In the genomic region with DNA sequence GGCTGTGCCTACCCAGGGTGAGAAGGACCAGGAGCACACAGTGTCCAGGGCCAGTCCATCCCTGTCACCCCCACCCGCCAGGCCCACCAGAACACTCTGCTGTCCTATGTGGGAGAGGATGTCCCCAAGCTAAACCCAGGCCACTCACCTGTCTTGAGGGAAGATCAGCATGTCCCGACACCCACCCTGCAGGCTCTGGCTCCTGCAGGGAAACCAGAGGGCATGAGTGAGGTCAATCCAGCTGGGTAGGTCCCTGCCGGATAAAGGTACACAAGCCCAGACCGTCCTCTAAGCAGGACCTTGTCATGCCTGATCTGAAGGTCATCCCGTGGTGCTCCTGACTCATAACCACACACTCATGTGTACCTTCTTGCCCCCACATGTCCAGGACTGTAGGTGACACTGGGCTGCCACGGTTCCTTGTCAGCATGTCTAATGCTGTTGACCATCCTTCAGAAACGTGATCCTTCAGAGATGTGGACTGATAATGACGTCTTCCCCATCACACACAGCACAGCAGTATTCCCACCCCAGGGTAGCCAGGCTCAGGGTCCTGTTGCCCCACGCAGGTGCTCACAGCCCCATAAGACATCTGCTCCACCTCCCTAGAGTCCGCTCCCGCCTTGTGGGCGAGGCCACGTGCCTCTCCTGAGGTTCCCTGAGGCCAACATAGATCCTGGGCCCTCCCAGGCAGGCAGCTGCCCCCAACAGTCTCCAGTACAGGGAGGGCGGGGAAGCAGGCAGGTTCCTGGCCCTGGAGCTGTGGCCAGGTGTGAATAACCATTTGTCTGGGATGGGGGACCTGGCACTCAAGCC, we compare ENCODE assay signal across 25 cellular contexts. TPM values are rescaled to one million over a fixed set of nuclear protein-coding genes. Genes with fewer than 3 reads are reported as not detected.
DNase-seq lines count a peak whose midpoint lies in the region; ATAC-seq, FAIRE-seq and TF ChIP-seq lines count a peak whose summit lies in the region.
"Had no signal": no experiment of that assay in that cellular context is flagged by ENCODE, and none has a peak within 500 bp of the region (broad histone marks: within the 10 kb centered on the region; RNA-seq: fewer than 3 reads in every experiment).

No MANE protein-coding gene starts in this region.

- H3K4me3 ChIP-seq in bronchial epithelial cell (ENCODE audit: low read depth, low read length) (no peak overlapping the region), keratinocyte (ENCODE audit: control insufficient read depth in 2 of 3, extremely low read depth in 1 of 3, insufficient read depth in 2 of 3, low read depth in 1 of 3, low read length in 3 of 3) (no peak overlapping the region), trophoblast cell (ENCODE audit: low read depth, low read length) (no peak overlapping the region)
- H3K4me3 ChIP-seq: coronary artery, esophagus squamous epithelium, left lung, ovary, uterus had no signal

- H3K79me2 ChIP-seq in keratinocyte (ENCODE audit: control insufficient read depth, insufficient read depth, low read length) (no peaks in the 10 kb centered on the region), trophoblast cell (ENCODE audit: control insufficient read depth, insufficient read depth, low read length, poor library complexity) (no peaks in the 10 kb centered on the region)

- H3K27ac ChIP-seq in keratinocyte (ENCODE audit: control insufficient read depth, insufficient read depth, low read length) (no peak overlapping the region), trophoblast cell (ENCODE audit: low read depth, low read length) (no peak overlapping the region)
- H3K27ac ChIP-seq: esophagus squamous epithelium, left lung, ovary, uterus had no signal

- no peak overlapping the region for H3K23ac ChIP-seq in trophoblast cell (ENCODE audit: low read length)

- no peak overlapping the region for H2AFZ ChIP-seq in keratinocyte (ENCODE audit: control insufficient read depth, low read length)
- H2AFZ ChIP-seq in trophoblast cell (ENCODE audit: insufficient read depth, low read length, poor library complexity), result no peak overlapping the region

- H2BK12ac ChIP-seq in trophoblast cell (ENCODE audit: low read length), result no peak overlapping the region

- H3K4me1 ChIP-seq in keratinocyte (ENCODE audit: control insufficient read depth, extremely low read depth, insufficient read depth, low read length) (peaks cover 5% of the 10 kb centered on the region), trophoblast cell (ENCODE audit: control insufficient read depth in 1 of 2, insufficient read depth in 2 of 2, low read length in 2 of 2) (peaks cover 0 to 3% of the 10 kb centered on the region in 2 experiments)
- H3K4me1 ChIP-seq: uterus had no signal

- H4K20me1 ChIP-seq in keratinocyte (ENCODE audit: control insufficient read depth, extremely low read depth, insufficient read depth, low read length), result no peaks in the 10 kb centered on the region

- dilution Hi-C loops in keratinocyte (cut with MboI; ENCODE audit: extremely low pct_ligation_motif_present, low sequenced_read_pairs), result no loop called here

- no peak for TF ChIP-seq CTCF in bronchial epithelial cell (IDR thresholded peaks at IDR 0.05; ENCODE audit: insufficient read depth, low read length, severe bottlenecking)
- no peak for TF ChIP-seq CTCF in keratinocyte (optimal IDR thresholded peaks at IDR 0.05 in 1 of 3, IDR thresholded peaks at IDR 0.05 in 1 of 3, conservative IDR thresholded peaks at IDR 0.05 in 1 of 3; ENCODE audit: extremely low read depth in 1 of 3, insufficient read depth in 2 of 3, low read length in 3 of 3)
- no peak for TF ChIP-seq CTCF in omental fat pad (IDR thresholded peaks at IDR 0.05)

- peak; percentile 28 for FAIRE-seq in GM12891 (lab: Jason Lieb, UNC)
- FAIRE-seq in bronchial epithelial cell (lab: Jason Lieb, UNC), result peak; percentile 95
- FAIRE-seq in keratinocyte (lab: Jason Lieb, UNC), result peak; percentile 41

- H3K36me3 ChIP-seq in bronchial epithelial cell (ENCODE audit: control insufficient read depth, insufficient read depth, low read length) (no peaks in the 10 kb centered on the region), keratinocyte (ENCODE audit: control insufficient read depth in 2 of 2, extremely low read depth in 1 of 2, insufficient read depth in 2 of 2, low read length in 2 of 2) (no peaks in the 10 kb centered on the region), trophoblast cell (ENCODE audit: control insufficient read depth in 1 of 2, insufficient read depth in 2 of 2, low read length in 2 of 2) (no peaks in the 10 kb centered on the region)
- H3K36me3 ChIP-seq: esophagus squamous epithelium, left lung, ovary, uterus had no signal

- no peaks in the 10 kb centered on the region for H3K9me3 ChIP-seq in keratinocyte (ENCODE audit: control insufficient read depth, low read depth, low read length)
- peaks cover 5% of the 10 kb centered on the region for H3K9me3 ChIP-seq in trophoblast cell (ENCODE audit: insufficient read depth, low read depth, low read length)
- H3K9me3 ChIP-seq: esophagus squamous epithelium, left lung, ovary, uterus had no signal

- no peak overlapping the region for H4K12ac ChIP-seq in trophoblast cell (ENCODE audit: low read depth, low read length)

- no peak overlapping the region for H3K14ac ChIP-seq in trophoblast cell (ENCODE audit: low read length)

- H2AK5ac ChIP-seq in trophoblast cell (ENCODE audit: low read length), result no peak overlapping the region

- no peak overlapping the region for H3K4ac ChIP-seq in trophoblast cell (ENCODE audit: low read depth, low read length)

- no peak overlapping the region for H2BK5ac ChIP-seq in trophoblast cell (ENCODE audit: low read depth, low read length, poor library complexity)

- no peak overlapping the region for H4K8ac ChIP-seq in trophoblast cell (ENCODE audit: low read depth, low read length)

- TF ChIP-seq POLR2A in GM12891 (IDR thresholded peaks at IDR 0.05; ENCODE audit: low read depth, low read length), result no peak

- no peak overlapping the region for H2BK120ac ChIP-seq in trophoblast cell (ENCODE audit: insufficient read depth, low read length, poor library complexity)

- ATAC-seq in HG03342 (IDR thresholded peaks at IDR 0.05; ENCODE audit: unreplicated experiment) (no peak), SK-N-SH treated with all-trans-retinoic acid at 6 μM for 48 hours (no peak), omental fat pad (ENCODE audit: low FRiP score) (no peak)
- ATAC-seq: activated CD4-positive, CD25-positive, alpha-beta regulatory T cell treated with anti-CD3 and anti-CD28 coated beads, Interleukin-2, amount 50 U/mL, for 24 hours; left lung; naive thymus-derived CD4-positive, alpha-beta T cell had no signal

- H4K91ac ChIP-seq in trophoblast cell (ENCODE audit: low read depth, low read length), result peak overlapping the region; percentile 25

- H3K27me3 ChIP-seq in bronchial epithelial cell (ENCODE audit: control insufficient read depth, insufficient read depth, low read length), result no peaks in the 10 kb centered on the region
- H3K27me3 ChIP-seq in keratinocyte (ENCODE audit: control insufficient read depth, extremely low read depth, insufficient read depth, low read length), result peaks cover 6% of the 10 kb centered on the region
- no peaks in the 10 kb centered on the region for H3K27me3 ChIP-seq in trophoblast cell (ENCODE audit: insufficient read depth, low read length)
- H3K27me3 ChIP-seq: ovary, uterus had no signal

- WGBS in trophoblast cell (ENCODE audit: extremely low coverage, insufficient coverage, insufficient read length), result no CpG with 5 or more reads among the region's 14 CpGs

- DNase-seq in GM12891 (ENCODE audit: insufficient read length, low spot score) (no peak), bronchial epithelial cell (ENCODE audit: low read depth) (peak; percentile 60), keratinocyte (ENCODE audit: low read depth, low spot score) (no peak), trophoblast cell (no peak), omental fat pad (ENCODE audit: low spot score) (no peak)
- DNase-seq in activated CD8-positive, alpha-beta memory T cell treated with anti-CD3 and anti-CD28 coated beads, Interleukin-2, amount 50 U/mL, for 4 hours, result no peak
- DNase-seq: activated CD4-positive, alpha-beta T cell treated with anti-CD3 and anti-CD28 coated beads, Interleukin-2, amount 50 U/mL, for 48 hours; amygdala; effector memory CD4-positive, alpha-beta T cell; esophagus squamous epithelium; foreskin melanocyte; naive thymus-derived CD4-positive, alpha-beta T cell; NCI-H1105; NCI-H1930; NCI-H524 treated with DMSO at 0.1 percent for 48 hours; NK-92 treated with Interleukin-12 subunit alpha and Interleukin-12 subunit beta, amount 100 ng/mL, for 24 hours; SIG-M5; stimulated activated CD4-positive, alpha-beta T cell treated with anti-CD3 and anti-CD28 coated beads, Interleukin-2, amount 100 ng/mL, for 48 hours; uterus had no signal

- H3K4me2 ChIP-seq in keratinocyte (ENCODE audit: control insufficient read depth, extremely low read depth, insufficient read depth, low read depth, low read length) (peak overlapping the region; percentile 22), trophoblast cell (ENCODE audit: low read length) (no peak overlapping the region)

- no peak overlapping the region for H3K18ac ChIP-seq in trophoblast cell (ENCODE audit: low read length)

- H3K9ac ChIP-seq in keratinocyte (ENCODE audit: control insufficient read depth, extremely low read depth, insufficient read depth, low read length) (no peak overlapping the region), trophoblast cell (ENCODE audit: low read length) (no peak overlapping the region)

- H3K79me1 ChIP-seq in trophoblast cell (ENCODE audit: low read length), result no peaks in the 10 kb centered on the region

- peaks cover 3% of the 10 kb centered on the region for H3K9me1 ChIP-seq in keratinocyte (ENCODE audit: control insufficient read depth, extremely low read depth, insufficient read depth, low read length)

RNA-seq across cellular contexts. Expression of gene ARVCF, which starts 6.1 kb away (rescaled TPM):
- 0.37 TPM for polyA plus RNA-seq in GM12891 (2012; ENCODE audit: low read depth, missing spikeins)
- total RNA-seq in bronchial epithelial cell (19.2 and 23.2 TPM in 2 replicates), omental fat pad (10 to 100 TPM in 2 of 4 donors, 1 to 10 TPM in 2; 6.5 to 20.0 (median 9.3) TPM)
- polyA plus RNA-seq in keratinocyte, result 5.3 to 8.4 TPM (median 5.7 TPM) in 3 replicates
- 5.3 TPM for polyA plus RNA-seq in keratinocyte (2011; ENCODE audit: low read depth)
- 1.7 and 4.0 TPM in 2 replicates for polyA plus RNA-seq in keratinocyte (2011; cell fraction: cytosol; rRNA removed)
- polyA plus RNA-seq in keratinocyte (2011; cell fraction: nucleus; rRNA removed), result 21.1 and 26.3 TPM in 2 replicates
- polyA plus RNA-seq in keratinocyte (2012; ENCODE audit: low replicate concordance), result 8.2 TPM in 2 replicates
- 4.3 to 14.6 TPM (median 5.1 TPM) in 3 replicates for polyA minus RNA-seq in keratinocyte
- polyA minus RNA-seq in keratinocyte (2011; cell fraction: cytosol; rRNA and poly(A)+ RNA removed), result 14.2 TPM
- polyA minus RNA-seq in keratinocyte (2011; cell fraction: nucleus; rRNA and poly(A)+ RNA removed), result 11.0 and 16.2 TPM in 2 replicates
- polyA plus RNA-seq in trophoblast cell (2013), result 5.7 and 5.9 TPM in 2 replicates

RNA-seq across cellular contexts. Expression of gene TANGO2, which starts 10.4 kb away (rescaled TPM):
- polyA plus RNA-seq in GM12891 (2012; ENCODE audit: low read depth, missing spikeins), result 11.5 TPM
- total RNA-seq in bronchial epithelial cell (41.6 and 44.2 TPM in 2 replicates), omental fat pad (10 to 100 TPM; 35.3 to 48.4 (median 37.9) TPM)
- polyA plus RNA-seq in keratinocyte, result 20.1 to 30.7 TPM (median 28.1 TPM) in 3 replicates
- polyA plus RNA-seq in keratinocyte (2011; ENCODE audit: low read depth), result 8.9 TPM
- polyA plus RNA-seq in keratinocyte (2011; cell fraction: cytosol; rRNA removed), result 23.4 and 27.4 TPM in 2 replicates
- 25.0 and 31.0 TPM in 2 replicates for polyA plus RNA-seq in keratinocyte (2011; cell fraction: nucleus; rRNA removed)
- polyA plus RNA-seq in keratinocyte (2012; ENCODE audit: low replicate concordance), result 13.8 and 20.3 TPM in 2 replicates
- polyA minus RNA-seq in keratinocyte, result 53.7 to 73.9 TPM (median 69.5 TPM) in 3 replicates
- polyA minus RNA-seq in keratinocyte (2011; cell fraction: cytosol; rRNA and poly(A)+ RNA removed), result 33.0 TPM
- polyA minus RNA-seq in keratinocyte (2011; cell fraction: nucleus; rRNA and poly(A)+ RNA removed), result 11.0 and 15.4 TPM in 2 replicates
- polyA plus RNA-seq in trophoblast cell (2013), result 13.5 and 14.9 TPM in 2 replicates
